Comparison of ENCODE assay signal across 8 cellular contexts in genomic region chr18:58046087-58046793, GRCh38. TPM values are rescaled to one million over a fixed set of nuclear protein-coding genes. Genes with fewer than 3 reads are reported as not detected.
DNase-seq lines count a peak whose midpoint lies in the region; ATAC-seq and TF ChIP-seq lines count a peak whose summit lies in the region.

No MANE protein-coding gene starts in this region.

- no peak overlapping the region for H3K27ac Mint-ChIP-seq in activated T-cell treated with anti-CD3 and anti-CD28 coated beads, Interleukin-2, amount 50 U/mL, for 24 hours
- no peak overlapping the region for H3K27ac Mint-ChIP-seq in activated CD4-positive, alpha-beta memory T cell treated with anti-CD3 and anti-CD28 coated beads for 36 hours

- no peaks in the 10 kb centered on the region for H3K36me3 ChIP-seq in stomach

- peaks cover 30% of the 10 kb centered on the region for H3K27me3 Mint-ChIP-seq in activated T-cell treated with anti-CD3 and anti-CD28 coated beads, Interleukin-2, amount 50 U/mL, for 24 hours
- H3K27me3 Mint-ChIP-seq in activated CD4-positive, alpha-beta memory T cell treated with anti-CD3 and anti-CD28 coated beads for 36 hours = peaks cover 25% of the 10 kb centered on the region

- H3K9me3 ChIP-seq in iPS-18c (ENCODE audit: control insufficient read depth, insufficient read depth, low read length) (peaks cover 2% of the 10 kb centered on the region), stomach (no peaks in the 10 kb centered on the region)

- peaks cover 0 to 7% (median 0%) of the 10 kb centered on the region in 3 donors for H3K27me3 ChIP-seq in stomach

- intact Hi-C loops in activated CD4-positive, alpha-beta memory T cell treated with anti-CD3 and anti-CD28 coated beads for 36 hours (cut with micrococcal nuclease) = loop anchor here (10.0 kb wide), 2 partner anchors 629 to 719 kb away; partner anchors contain the start of gene MALT1
- intact Hi-C loops in stomach (cut with DNase I; ENCODE audit: low total_unique reads) = loop anchor here (10.0 kb wide), 1 partner anchor 79 kb away; no protein-coding TSS in a partner anchor

- POLR2A ChIA-PET in activated CD4-positive, alpha-beta memory T cell treated with anti-CD3 and anti-CD28 coated beads for 36 hours (lab: Charles Lee) = no interaction called here

- H3K4me1 ChIP-seq in stomach = peaks cover 9 to 58% (median 34%) of the 10 kb centered on the region in 4 donors

- H3K4me3 ChIP-seq in iPS-18c (ENCODE audit: insufficient read depth, low read depth, low read length) (peak overlapping the region; percentile 90), stomach (peak overlapping the region; percentile 61 to 94 (median 90))

- H3K9me3 Mint-ChIP-seq in activated T-cell treated with anti-CD3 and anti-CD28 coated beads, Interleukin-2, amount 50 U/mL, for 24 hours = no peaks in the 10 kb centered on the region
- H3K9me3 Mint-ChIP-seq in activated CD4-positive, alpha-beta memory T cell treated with anti-CD3 and anti-CD28 coated beads for 36 hours = no peaks in the 10 kb centered on the region

- H3K4me3 Mint-ChIP-seq in activated T-cell treated with anti-CD3 and anti-CD28 coated beads, Interleukin-2, amount 50 U/mL, for 24 hours = peak overlapping the region; percentile 87
- peak overlapping the region; percentile 86 for H3K4me3 Mint-ChIP-seq in activated CD4-positive, alpha-beta memory T cell treated with anti-CD3 and anti-CD28 coated beads for 36 hours

- CTCF ChIA-PET in activated CD4-positive, alpha-beta memory T cell treated with anti-CD3 and anti-CD28 coated beads for 36 hours (lab: Charles Lee) = interaction anchor here (2.7 kb wide), 1 partner anchor 76 kb away, joined by 21 read pairs; no protein-coding TSS in a partner anchor

- TF ChIP-seq POLR2A in stomach (IDR thresholded peaks at IDR 0.05) = no peak

- no peak for TF ChIP-seq EP300 in stomach (IDR thresholded peaks at IDR 0.05)

- peaks cover 27% of the 10 kb centered on the region for H3K4me1 Mint-ChIP-seq in activated T-cell treated with anti-CD3 and anti-CD28 coated beads, Interleukin-2, amount 50 U/mL, for 24 hours (ENCODE audit: low read depth)
- peaks cover 20% of the 10 kb centered on the region for H3K4me1 Mint-ChIP-seq in activated CD4-positive, alpha-beta memory T cell treated with anti-CD3 and anti-CD28 coated beads for 36 hours (ENCODE audit: low read depth)

- TF ChIP-seq CTCF in stomach (IDR thresholded peaks at IDR 0.05) = no peak

- ATAC-seq in GM21447 (IDR thresholded peaks at IDR 0.05; ENCODE audit: unreplicated experiment) = no peak

- peaks cover 4% of the 10 kb centered on the region for H3K36me3 Mint-ChIP-seq in activated T-cell treated with anti-CD3 and anti-CD28 coated beads, Interleukin-2, amount 50 U/mL, for 24 hours (ENCODE audit: low read depth)
- no peaks in the 10 kb centered on the region for H3K36me3 Mint-ChIP-seq in activated CD4-positive, alpha-beta memory T cell treated with anti-CD3 and anti-CD28 coated beads for 36 hours

- DNase-seq in activated T-cell treated with anti-CD3 and anti-CD28 coated beads, Interleukin-2, amount 50 U/mL, for 24 hours = no peak
- no peak for DNase-seq in activated T-cell treated with anti-CD3 and anti-CD28 coated beads, Interleukin-2, amount 50 U/mL, for 1 hour
- DNase-seq in activated CD4-positive, alpha-beta memory T cell treated with anti-CD3 and anti-CD28 coated beads for 36 hours = no peak
- DNase-seq in stomach = no peak
- DNase-seq in GM03348 (ENCODE audit: low spot score) = no peak
- DNase-seq in HPDE6-E6E7 (ENCODE audit: extremely low spot score) = no peak

- 18 to 25% (median 20%) methylated on average over 9 of the region's 9 CpGs for WGBS in stomach, 5 donors

- peak overlapping the region; percentile 83 to 97 (median 95) for H3K27ac ChIP-seq in stomach

RNA-seq across cellular contexts. Expression of gene NEDD4L, which starts 2.2 kb away (rescaled TPM):
- total RNA-seq in activated CD4-positive, alpha-beta memory T cell treated with anti-CD3 and anti-CD28 coated beads for 36 hours = 1 to 10 TPM; 3.4 to 3.8 TPM
- 100 to 1,000 TPM; 109 to 315 (median 197) TPM for total RNA-seq in stomach
- 10 to 100 TPM; 46.1 to 97.1 (median 50.9) TPM for polyA plus RNA-seq in stomach

Comparison
In these comparisons a context has a peak if more than half of its experiments do, and no peak if none do; other contexts are left out.
1. RNA of gene NEDD4L, which starts 2.2 kb away (total RNA-seq): 109 to 315 TPM in stomach; 3.4 to 3.8 TPM in activated CD4-positive, alpha-beta memory T cell treated with anti-CD3 and anti-CD28 coated beads for 36 hours; every median in the first group is over 10 times any median in the second.